Comparison of ENCODE assay signal across 8 cellular contexts in genomic region chr13:32031025-32031814, GRCh38. TPM values are rescaled to one million over a fixed set of nuclear protein-coding genes. Genes with fewer than 3 reads are reported as not detected.
A peak's percentile ranks its signal among the peaks of the same experiment; 100 is the strongest.
DNase-seq lines count a peak whose midpoint lies in the region; ATAC-seq and TF ChIP-seq lines count a peak whose summit lies in the region.

Gene FRY, plus strand, starts transcription at chr13:32031774. Its CDS starts 22 bp downstream, at chr13:32031796.

- H3K36me3 Mint-ChIP-seq in CD8-positive, alpha-beta T cell = no peaks in the 10 kb centered on the region
- H3K36me3 Mint-ChIP-seq in natural killer cell = no peaks in the 10 kb centered on the region

- H3K27me3 Mint-ChIP-seq in CD8-positive, alpha-beta T cell (ENCODE audit: low read depth) = peaks cover 25% of the 10 kb centered on the region
- H3K27me3 Mint-ChIP-seq in natural killer cell (ENCODE audit: low read depth in 2 of 2) = peaks cover 3 to 20% of the 10 kb centered on the region in 2 donors

- no peak for TF ChIP-seq EP300 in stomach (IDR thresholded peaks at IDR 0.05)

- H3K9me3 ChIP-seq in CD8-positive, alpha-beta T cell (ENCODE audit: low read length) = no peaks in the 10 kb centered on the region
- H3K9me3 ChIP-seq in stomach = no peaks in the 10 kb centered on the region

- peak within 1 kb of the TSS; percentile 8 for H3K27ac Mint-ChIP-seq in CD8-positive, alpha-beta T cell
- H3K27ac Mint-ChIP-seq in natural killer cell = peak within 1 kb of the TSS; percentile 64 to 78

- H3K4me1 ChIP-seq in CD8-positive, alpha-beta T cell (ENCODE audit: insufficient read depth, low read length) = peaks cover 3% of the 10 kb centered on the region
- peaks cover 10 to 47% (median 24%) of the 10 kb centered on the region in 4 donors for H3K4me1 ChIP-seq in stomach

- no peak within 1 kb of the TSS for H3K27ac ChIP-seq in CD8-positive, alpha-beta T cell (ENCODE audit: low read depth, low read length)
- peak within 1 kb of the TSS; percentile 58 to 83 (median 74) for H3K27ac ChIP-seq in stomach

- intact Hi-C loops in CD8-positive, alpha-beta T cell (cut with DNase I, micrococcal nuclease) = loop anchor here in 1 of 2 experiments (10.0 kb wide), 1 partner anchor 414 kb away; no protein-coding TSS in a partner anchor
- intact Hi-C loops in natural killer cell (cut with micrococcal nuclease) = loop anchor here (10.0 kb wide), 1 partner anchor 284 kb away; the partner anchor contains the start of genes BRCA2 and ZAR1L
- intact Hi-C loops in stomach (cut with DNase I; ENCODE audit: low total_unique reads) = no loop called here

- no peaks in the 10 kb centered on the region for H3K9me3 Mint-ChIP-seq in CD8-positive, alpha-beta T cell
- no peaks in the 10 kb centered on the region for H3K9me3 Mint-ChIP-seq in natural killer cell

- TF ChIP-seq CTCF in CD8-positive, alpha-beta T cell (IDR thresholded peaks at IDR 0.05) = no peak
- no peak for TF ChIP-seq CTCF in natural killer cell (IDR thresholded peaks at IDR 0.05)
- TF ChIP-seq CTCF in stomach (IDR thresholded peaks at IDR 0.05) = no peak

- CTCF ChIA-PET in CD8-positive, alpha-beta T cell (lab: Charles Lee) = interaction anchor here (0.8 kb wide), 1 partner anchor 14 kb away, joined by 3 read pairs; no protein-coding TSS in a partner anchor

- H3K27me3 ChIP-seq in CD8-positive, alpha-beta T cell (ENCODE audit: insufficient read depth, low read length) = no peaks in the 10 kb centered on the region
- H3K27me3 ChIP-seq in stomach = no peaks in the 10 kb centered on the region

- H3K4me3 ChIP-seq in CD8-positive, alpha-beta T cell (ENCODE audit: low read depth, low read length) = peak within 1 kb of the TSS; percentile 69
- peak within 1 kb of the TSS; percentile 59 to 72 (median 66) for H3K4me3 ChIP-seq in stomach

- H3K4me3 Mint-ChIP-seq in CD8-positive, alpha-beta T cell = peak within 1 kb of the TSS; percentile 79
- peak within 1 kb of the TSS; percentile 93 for H3K4me3 Mint-ChIP-seq in natural killer cell

- 0 to 1% (median 0%) methylated on average over 45 to 59 of the region's 59 CpGs for WGBS in stomach, 5 donors

- no peaks in the 10 kb centered on the region for H3K36me3 ChIP-seq in CD8-positive, alpha-beta T cell (ENCODE audit: insufficient read depth, low read length)
- no peaks in the 10 kb centered on the region for H3K36me3 ChIP-seq in stomach

- TF ChIP-seq POLR2A in stomach (IDR thresholded peaks at IDR 0.05) = no peak

- peaks cover 11% of the 10 kb centered on the region for H3K4me1 Mint-ChIP-seq in CD8-positive, alpha-beta T cell (ENCODE audit: low read depth)
- H3K4me1 Mint-ChIP-seq in natural killer cell = peaks cover 10 to 22% of the 10 kb centered on the region in 2 donors

- peak; percentile 3 to 60 (median 28) for DNase-seq in CD8-positive, alpha-beta T cell
- peak; percentile 71 for DNase-seq in OCI-M1 (lab: John Stamatoyannopoulos, UW)
- peak; percentile 25 for DNase-seq in activated T-helper 9 cell treated with anti-CD3 and anti-CD28 coated beads, Interleukin-2, amount 50 U/mL, for 16 hours (ENCODE audit: low read depth)
- peak; percentile 49 for DNase-seq in fibroblast of peridontal ligament (ENCODE audit: extremely low read depth)
- peak; percentile 39 for DNase-seq in natural killer cell
- DNase-seq in stomach = peak; percentile 60

- POLR2A ChIA-PET in CD8-positive, alpha-beta T cell (lab: Charles Lee) = no interaction called here

- ATAC-seq in CD8-positive, alpha-beta T cell = peak; percentile 71
- ATAC-seq in GM19438 (IDR thresholded peaks at IDR 0.05; ENCODE audit: low read depth, unreplicated experiment) (peak; percentile 85), HG03558 (IDR thresholded peaks at IDR 0.05; ENCODE audit: extremely low read depth, unreplicated experiment) (peak; percentile 77), natural killer cell (peak; percentile 79 to 86 (median 81))

RNA-seq across cellular contexts. Expression of gene FRY, which starts in this region (rescaled TPM):
- 1 to 10 TPM; 1.7 to 4.2 TPM for total RNA-seq in CD8-positive, alpha-beta T cell
- total RNA-seq in natural killer cell (10 to 100 TPM; 25.1 to 52.1 (median 27.4) TPM), stomach (10 to 100 TPM in 4 of 5 donors, 1 to 10 TPM in 1; 3.5 to 97.1 (median 28.6) TPM)
- polyA plus RNA-seq in stomach = 10 to 100 TPM in 2 of 3 donors, 1 to 10 TPM in 1; 5.3 to 12.8 (median 11.9) TPM
